8 cellular contexts compared by ENCODE assay signal in genomic region chr10:87656431-87657072, GRCh38. TPM values are rescaled to one million over a fixed set of nuclear protein-coding genes. Genes with fewer than 3 reads are reported as not detected.
DNase-seq lines count a peak whose midpoint lies in the region; ATAC-seq, FAIRE-seq and TF ChIP-seq lines count a peak whose summit lies in the region.

No MANE protein-coding gene starts in this region.

- no peaks in the 10 kb centered on the region for H3K36me3 ChIP-seq in ACC112 (ENCODE audit: insufficient read depth, low read length)
- no peaks in the 10 kb centered on the region for H3K36me3 ChIP-seq in GM06990 (ENCODE audit: control insufficient read depth, insufficient read depth, low read length)
- no peaks in the 10 kb centered on the region for H3K36me3 ChIP-seq in bronchial epithelial cell (ENCODE audit: control insufficient read depth, insufficient read depth, low read length)
- no peaks in the 10 kb centered on the region for H3K36me3 ChIP-seq in effector memory CD4-positive, alpha-beta T cell (ENCODE audit: control insufficient read depth, insufficient read depth, low read length)

- H3K4me1 ChIP-seq in ACC112 (ENCODE audit: control insufficient read depth, insufficient read depth, low read length, unreplicated experiment): peaks cover 39% of the 10 kb centered on the region
- H3K4me1 ChIP-seq in effector memory CD4-positive, alpha-beta T cell (ENCODE audit: control insufficient read depth, insufficient read depth, low read length, poor library complexity, severe bottlenecking): peaks cover 9% of the 10 kb centered on the region

- ATAC-seq in GM18520 (IDR thresholded peaks at IDR 0.05; ENCODE audit: unreplicated experiment): no peak

- no peak for FAIRE-seq in bronchial epithelial cell (lab: Jason Lieb, UNC)

- H3K9me3 ChIP-seq in effector memory CD4-positive, alpha-beta T cell (ENCODE audit: control insufficient read depth, low read length): no peaks in the 10 kb centered on the region

- DNase-seq in GM06990 (ENCODE audit: extremely low read depth, insufficient read length) (no peak), NCI-H2171 treated with DMSO at 0.1 percent for 48 hours (lab: John Stamatoyannopoulos, UW) (peak; percentile 34), bronchial epithelial cell (ENCODE audit: low read depth) (peak; percentile 47), lung microvascular endothelial cell (ENCODE audit: low read depth in 2 of 2) (peak; percentile 69 to 76)
- no peak for DNase-seq in effector memory CD4-positive, alpha-beta T cell
- DNase-seq in stimulated activated CD4-positive, alpha-beta T cell treated with anti-CD3 and anti-CD28 coated beads, Interleukin-15, amount 100 ng/mL, for 24 hours: no peak

- H3K4me3 ChIP-seq in ACC112 (ENCODE audit: low read depth, low read length): 0 out of 2 replicates have a peak overlapping the region, but pooled peaks have one; percentile 18
- no peak overlapping the region for H3K4me3 ChIP-seq in GM06990 (replicated peaks; ENCODE audit: low read depth, low read length)
- H3K4me3 ChIP-seq in bronchial epithelial cell (ENCODE audit: low read depth, low read length): no peak overlapping the region
- no peak overlapping the region for H3K4me3 ChIP-seq in effector memory CD4-positive, alpha-beta T cell (ENCODE audit: insufficient read depth, low read depth, low read length, poor library complexity, severe bottlenecking)

- peak overlapping the region; percentile 92 for H3K27ac ChIP-seq in ACC112 (ENCODE audit: low read depth, low read length)
- no peak overlapping the region for H3K27ac ChIP-seq in effector memory CD4-positive, alpha-beta T cell (ENCODE audit: insufficient read depth, low read length, poor library complexity, severe bottlenecking)

- H2AFZ ChIP-seq in ACC112 (ENCODE audit: low read length, unreplicated experiment): peak overlapping the region; percentile 70

- TF ChIP-seq CTCF in GM06990 (IDR thresholded peaks at IDR 0.05; ENCODE audit: insufficient read depth, low read length, poor library complexity, severe bottlenecking): peak; percentile 59
- peak; percentile 65 for TF ChIP-seq CTCF in bronchial epithelial cell (IDR thresholded peaks at IDR 0.05; ENCODE audit: insufficient read depth, low read length, severe bottlenecking)

- H3K27me3 ChIP-seq in ACC112 (ENCODE audit: insufficient read depth, low read length): no peaks in the 10 kb centered on the region
- no peaks in the 10 kb centered on the region for H3K27me3 ChIP-seq in GM06990 (replicated peaks; ENCODE audit: control insufficient read depth, insufficient read depth, low read length)
- H3K27me3 ChIP-seq in bronchial epithelial cell (ENCODE audit: control insufficient read depth, insufficient read depth, low read length): no peaks in the 10 kb centered on the region
- peaks cover 7% of the 10 kb centered on the region for H3K27me3 ChIP-seq in effector memory CD4-positive, alpha-beta T cell (replicated peaks; ENCODE audit: control insufficient read depth, insufficient read depth, low read length, poor library complexity, severe bottlenecking)

- peaks cover 14% of the 10 kb centered on the region for H3K79me2 ChIP-seq in ACC112 (ENCODE audit: control insufficient read depth, insufficient read depth, low read length, unreplicated experiment)

RNA-seq across cellular contexts. Expression of gene PAPSS2, which starts 3.1 kb away (rescaled TPM):
- 0.26 and 5.5 TPM in 2 replicates for total RNA-seq in bronchial epithelial cell
- 54.0 and 140 TPM in 2 replicates for total RNA-seq in lung microvascular endothelial cell

Comparison
In these comparisons a context has a peak if more than half of its experiments do, and no peak if none do; other contexts are left out.
1. DNase-seq: peak in NCI-H2171 treated with DMSO at 0.1 percent for 48 hours (single experiment), bronchial epithelial cell (single experiment) and lung microvascular endothelial cell (2 of 2); none in GM06990 (single experiment), effector memory CD4-positive, alpha-beta T cell (0 of 3) and stimulated activated CD4-positive, alpha-beta T cell treated with anti-CD3 and anti-CD28 coated beads, Interleukin-15, amount 100 ng/mL, for 24 hours (single experiment).